25 cellular contexts compared by ENCODE assay signal in the genomic region with DNA sequence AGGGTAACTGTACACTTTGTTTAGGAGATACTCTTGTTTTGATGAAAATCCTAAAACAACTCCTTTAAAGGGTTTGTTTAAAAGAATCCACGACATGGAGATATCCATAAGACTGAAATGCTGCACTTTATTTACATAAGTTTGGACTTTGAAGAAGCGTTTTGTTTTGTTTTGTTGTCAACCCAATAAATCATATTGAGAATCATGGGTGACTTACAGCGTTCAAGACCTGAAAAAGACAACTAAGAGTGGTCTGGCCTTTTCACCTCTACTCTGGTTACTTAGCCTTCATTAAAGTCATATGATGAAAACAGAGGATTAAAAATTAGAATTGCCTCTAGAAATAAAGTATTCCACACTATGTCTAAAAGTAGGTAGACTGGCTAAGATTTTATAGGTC.
"Had no signal": no experiment of that assay in that cellular context is flagged by ENCODE, and none has a peak within 500 bp of the region (broad histone marks: within the 10 kb centered on the region; RNA-seq: fewer than 3 reads in every experiment).

No MANE protein-coding gene starts in this region.

- H3K4me1 ChIP-seq: gastrocnemius medialis, lower lobe of right lung, prostate gland, right atrium auricular region, testis, tibial artery had no signal

- H3K9me3 ChIP-seq: gastrocnemius medialis, lower lobe of right lung, mucosa of descending colon, prostate gland, right atrium auricular region, testis, tibial artery had no signal

- H3K36me3 ChIP-seq: gastrocnemius medialis, lower lobe of right lung, neural progenitor cell, prostate gland, right atrium auricular region, tibial artery had no signal

- ATAC-seq: effector memory CD8-positive, alpha-beta T cell; gastrocnemius medialis; left colon; left ventricle myocardium superior; lower lobe of right lung; mucosa of descending colon; natural killer cell treated with Interleukin-12 subunit alpha and Interleukin-12 subunit beta and Interleukin-15 and Interleukin-18, amount 100 ng/mL, for 72 hours; sciatic nerve; stimulated activated effector memory CD8-positive, alpha-beta T cell treated with anti-CD3 and anti-CD28 coated beads, Interleukin-12 subunit alpha, Interleukin-12 subunit beta, amount 100 ng/mL, for 72 hours; stimulated activated naive CD8-positive, alpha-beta T cell treated with anti-CD3 and anti-CD28 coated beads, Interleukin-15, Interleukin-2, amounts not matched to agents 100 U/mL and 50 U/mL, for 24 hours had no signal

- H3K27me3 ChIP-seq: gastrocnemius medialis, neural progenitor cell, right atrium auricular region, testis, tibial artery had no signal

- H3K9ac ChIP-seq: neural progenitor cell had no signal

- H3K4me2 ChIP-seq: neural progenitor cell had no signal

- H2AFZ ChIP-seq: neural progenitor cell had no signal

- H3K27ac ChIP-seq: gastrocnemius medialis, lower lobe of right lung, neural progenitor cell, prostate gland, right atrium auricular region, testis, tibial artery had no signal

- DNase-seq: cortex of kidney; effector memory CD8-positive, alpha-beta T cell; gastrocnemius medialis; head of caudate nucleus; hypothalamus; immature natural killer cell; islet precursor cell; kidney glomerular epithelial cell; left colon; left ventricle myocardium superior; lower lobe of right lung; mucosa of descending colon; naive B cell; stimulated activated CD4-positive, alpha-beta T cell treated with anti-CD3 and anti-CD28 coated beads, Interleukin-2, amount 100 ng/mL, for 24 hours; stimulated activated CD4-positive, alpha-beta T cell treated with anti-CD3 and anti-CD28 coated beads, Interleukin-4, amount 100 ng/mL, for 24 hours; stimulated activated naive CD8-positive, alpha-beta T cell treated with anti-CD3 and anti-CD28 coated beads, Interleukin-15, Interleukin-2, amounts not matched to agents 100 U/mL and 50 U/mL, for 24 hours; substantia nigra; testis; tibial artery had no signal

- H3K4me3 ChIP-seq: gastrocnemius medialis, lower lobe of right lung, mucosa of descending colon, neural progenitor cell, prostate gland, right atrium auricular region, testis, tibial artery had no signal
